In genomic region chr17:28334666-28335200, GRCh38 we compare ENCODE assay signal across 7 cellular contexts. TPM values are rescaled to one million over a fixed set of nuclear protein-coding genes. Genes with fewer than 3 reads are reported as not detected.
DNase-seq lines count a peak whose midpoint lies in the region; ATAC-seq and TF ChIP-seq lines count a peak whose summit lies in the region.

No MANE protein-coding gene starts in this region.

- H3K4me1 Mint-ChIP-seq in activated CD8-positive, alpha-beta T cell treated with anti-CD3 and anti-CD28 coated beads for 36 hours (ENCODE audit: low read depth) = peaks cover 29% of the 10 kb centered on the region

- peak overlapping the region; percentile 84 for H3K4me3 ChIP-seq in iPS-11a (ENCODE audit: low read depth, low read length)
- H3K4me3 ChIP-seq in stomach smooth muscle (ENCODE audit: low read length in 2 of 2) = peak overlapping the region; percentile 95 to 96

- H3K9ac ChIP-seq in stomach smooth muscle (ENCODE audit: low read length in 2 of 2) = peak overlapping the region; percentile 82 to 87

- peak; percentile 2 for ATAC-seq in HG02938 (IDR thresholded peaks at IDR 0.05; ENCODE audit: unreplicated experiment)
- ATAC-seq in activated CD8-positive, alpha-beta T cell treated with anti-CD3 and anti-CD28 coated beads for 36 hours = no peak
- no peak for ATAC-seq in HG03520 (IDR thresholded peaks at IDR 0.05; ENCODE audit: unreplicated experiment)
- no peak for ATAC-seq in HG03175 (IDR thresholded peaks at IDR 0.05; ENCODE audit: unreplicated experiment)

- H3K27ac ChIP-seq in stomach smooth muscle (ENCODE audit: low read length) = peak overlapping the region; percentile 88

- H3K27me3 ChIP-seq in stomach smooth muscle (ENCODE audit: control insufficient read depth in 1 of 2, insufficient read depth in 2 of 2, low read length in 2 of 2) = no peaks in the 10 kb centered on the region

- no peak for TF ChIP-seq CTCF in activated CD8-positive, alpha-beta T cell treated with anti-CD3 and anti-CD28 coated beads for 36 hours (IDR thresholded peaks at IDR 0.05)

- H3K4me1 ChIP-seq in stomach smooth muscle (ENCODE audit: control insufficient read depth, insufficient read depth, low read length) = peaks cover 31% of the 10 kb centered on the region

- H3K36me3 ChIP-seq in stomach smooth muscle (ENCODE audit: control insufficient read depth in 2 of 2, insufficient read depth in 2 of 2, low read length in 2 of 2) = peaks cover 10% of the 10 kb centered on the region in 2 donors

- intact Hi-C loops in activated CD8-positive, alpha-beta T cell treated with anti-CD3 and anti-CD28 coated beads for 36 hours (cut with micrococcal nuclease) = no loop called here

- peak overlapping the region; percentile 73 for H3K27ac Mint-ChIP-seq in activated CD8-positive, alpha-beta T cell treated with anti-CD3 and anti-CD28 coated beads for 36 hours

- no peaks in the 10 kb centered on the region for H3K36me3 Mint-ChIP-seq in activated CD8-positive, alpha-beta T cell treated with anti-CD3 and anti-CD28 coated beads for 36 hours (ENCODE audit: low read depth)

- peak; percentile 28 for DNase-seq in activated CD8-positive, alpha-beta T cell treated with anti-CD3 and anti-CD28 coated beads for 36 hours
- no peak for DNase-seq in GM03348 (ENCODE audit: low spot score)

- CTCF ChIA-PET in activated CD8-positive, alpha-beta T cell treated with anti-CD3 and anti-CD28 coated beads for 36 hours (lab: Charles Lee) = interaction anchor here (1.1 to 2.7 kb wide), 7 partner anchors 9 to 83 kb away, joined by 3 to 19 read pairs (median 8); partner anchors contain the start of genes POLDIP2 and TMEM97

- no peaks in the 10 kb centered on the region for H3K9me3 Mint-ChIP-seq in activated CD8-positive, alpha-beta T cell treated with anti-CD3 and anti-CD28 coated beads for 36 hours

- H3K4me3 Mint-ChIP-seq in activated CD8-positive, alpha-beta T cell treated with anti-CD3 and anti-CD28 coated beads for 36 hours = peak overlapping the region; percentile 84

- POLR2A ChIA-PET in activated CD8-positive, alpha-beta T cell treated with anti-CD3 and anti-CD28 coated beads for 36 hours (lab: Charles Lee) = interaction anchor here (0.8 to 3.6 kb wide), 6 partner anchors 9 to 30 kb away, joined by 3 to 29 read pairs (median 8); partner anchors contain the start of genes POLDIP2, SEBOX and TMEM97

- H3K9me3 ChIP-seq in stomach smooth muscle (ENCODE audit: control insufficient read depth in 2 of 2, low read length in 2 of 2) = no peaks in the 10 kb centered on the region

- no peaks in the 10 kb centered on the region for H3K27me3 Mint-ChIP-seq in activated CD8-positive, alpha-beta T cell treated with anti-CD3 and anti-CD28 coated beads for 36 hours

RNA-seq across cellular contexts. Expression of gene IFT20, which starts 0.5 kb away (rescaled TPM):
- 10 to 100 TPM; 16.7 to 18.8 TPM for total RNA-seq in activated CD8-positive, alpha-beta T cell treated with anti-CD3 and anti-CD28 coated beads for 36 hours

RNA-seq across cellular contexts. Expression of gene TNFAIP1, which starts 0.8 kb away (rescaled TPM):
- 10 to 100 TPM; 19.5 to 20.9 TPM for total RNA-seq in activated CD8-positive, alpha-beta T cell treated with anti-CD3 and anti-CD28 coated beads for 36 hours

RNA-seq across cellular contexts. Expression of gene TMEM97, which starts 15.7 kb away (rescaled TPM):
- 10 to 100 TPM; 36.1 to 36.2 TPM for total RNA-seq in activated CD8-positive, alpha-beta T cell treated with anti-CD3 and anti-CD28 coated beads for 36 hours

RNA-seq across cellular contexts. Expression of gene POLDIP2, which starts 22.6 kb away (rescaled TPM):
- total RNA-seq in activated CD8-positive, alpha-beta T cell treated with anti-CD3 and anti-CD28 coated beads for 36 hours = 10 to 100 TPM; 87.6 to 88.7 TPM

RNA-seq across cellular contexts. Expression of gene SEBOX, which starts 30.3 kb away (rescaled TPM):
- not detected for total RNA-seq in activated CD8-positive, alpha-beta T cell treated with anti-CD3 and anti-CD28 coated beads for 36 hours
